In genomic region chr16:16037521-16037920, GRCh38 we compare ENCODE assay signal across 19 cellular contexts.
DNase-seq lines count a peak whose midpoint lies in the region; ATAC-seq and TF ChIP-seq lines count a peak whose summit lies in the region.
"Had no signal": no experiment of that assay in that cellular context is flagged by ENCODE, and none has a peak within 500 bp of the region (broad histone marks: within the 10 kb centered on the region; RNA-seq: fewer than 3 reads in every experiment).

No MANE protein-coding gene starts in this region.

- intact Hi-C loops in OCI-LY7 (cut with micrococcal nuclease; ENCODE audit: unreplicated experiment): no loop called here

- H3K9me3 ChIP-seq in CD4-positive, CD25-positive, alpha-beta regulatory T cell (ENCODE audit: control insufficient read depth in 2 of 2, low read length in 2 of 2): no peaks in the 10 kb centered on the region
- no peaks in the 10 kb centered on the region for H3K9me3 ChIP-seq in OCI-LY3 (ENCODE audit: insufficient read depth, low read length)
- H3K9me3 ChIP-seq in OCI-LY7 (ENCODE audit: low read length): no peaks in the 10 kb centered on the region
- H3K9me3 ChIP-seq: A549; BE2C; BLaER1 treated with 17β-estradiol and CSF1 and Interleukin-3, amounts not matched to agents 10 nM and 100 nM; Caco-2 had no signal

- H3K36me3 Mint-ChIP-seq in CD4-positive, CD25-positive, alpha-beta regulatory T cell: peaks cover 48% of the 10 kb centered on the region
- H3K36me3 Mint-ChIP-seq in memory B cell: peaks cover 21% of the 10 kb centered on the region
- H3K36me3 Mint-ChIP-seq in stimulated activated naive B cell treated with anti-CD40 and anti-IgM and Interleukin-4, amounts not matched to agents 10 μg/mL and 1 μg/mL and 100 μg/mL, for 72 hours: peaks cover 47 to 62% of the 10 kb centered on the region in 2 donors

- no TSS peak for BruUV-seq in OCI-LY7 (replicated peaks; lab: Mats Ljungman, UMichigan)

- H3K9me3 Mint-ChIP-seq in CD4-positive, CD25-positive, alpha-beta regulatory T cell: peaks cover 0 to 3% (median 0%) of the 10 kb centered on the region in 7 donors
- no peaks in the 10 kb centered on the region for H3K9me3 Mint-ChIP-seq in memory B cell
- peaks cover 0 to 2% of the 10 kb centered on the region in 2 donors for H3K9me3 Mint-ChIP-seq in stimulated activated naive B cell treated with anti-CD40 and anti-IgM and Interleukin-4, amounts not matched to agents 10 μg/mL and 1 μg/mL and 100 μg/mL, for 72 hours
- H3K9me3 Mint-ChIP-seq: CD8-positive, alpha-beta T cell had no signal

- H3K79me2 ChIP-seq in OCI-LY3 (ENCODE audit: low read length): peaks cover 26% of the 10 kb centered on the region
- no peaks in the 10 kb centered on the region for H3K79me2 ChIP-seq in OCI-LY7 (ENCODE audit: insufficient read depth, low read depth, low read length)

- no peak for DNase-seq in CD4-positive, CD25-positive, alpha-beta regulatory T cell
- no peak for DNase-seq in memory B cell (ENCODE audit: low spot score in 2 of 2)
- no peak for DNase-seq in stimulated activated naive B cell treated with anti-CD40 and anti-IgM and Interleukin-4, amounts not matched to agents 10 μg/mL and 1 μg/mL and 100 μg/mL, for 72 hours
- no peak for DNase-seq in OCI-LY7 (ENCODE audit: low spot score)
- no peak for DNase-seq in epidermal melanocyte (ENCODE audit: insufficient read length, low spot score)
- DNase-seq in GM03348 (ENCODE audit: low spot score): no peak
- DNase-seq: 8988T; ACHN; AML-193; BE2C; Caco-2; CD8-positive, alpha-beta T cell; DMS153; DND-41; H7; HCEC 1CT had no signal

- H3K4me2 ChIP-seq in OCI-LY3 (ENCODE audit: low read length): no peak overlapping the region
- no peak overlapping the region for H3K4me2 ChIP-seq in OCI-LY7 (ENCODE audit: low read length)
- H3K4me2 ChIP-seq: A549 had no signal

- ATAC-seq in CD4-positive, CD25-positive, alpha-beta regulatory T cell (ENCODE audit: low read depth in 2 of 2): no peak
- no peak for ATAC-seq in memory B cell (ENCODE audit: low read depth)
- peak; percentile 50 to 65 for ATAC-seq in stimulated activated naive B cell treated with anti-CD40 and anti-IgM and Interleukin-4, amounts not matched to agents 10 μg/mL and 1 μg/mL and 100 μg/mL, for 72 hours (replicated peaks)
- ATAC-seq: A549; CD8-positive, alpha-beta T cell had no signal

- H3K27me3 Mint-ChIP-seq in CD4-positive, CD25-positive, alpha-beta regulatory T cell: no peaks in the 10 kb centered on the region
- no peaks in the 10 kb centered on the region for H3K27me3 Mint-ChIP-seq in memory B cell
- no peaks in the 10 kb centered on the region for H3K27me3 Mint-ChIP-seq in stimulated activated naive B cell treated with anti-CD40 and anti-IgM and Interleukin-4, amounts not matched to agents 10 μg/mL and 1 μg/mL and 100 μg/mL, for 72 hours

- no peak overlapping the region for H2AFZ ChIP-seq in OCI-LY3 (ENCODE audit: low read depth, low read length)
- no peak overlapping the region for H2AFZ ChIP-seq in OCI-LY7 (ENCODE audit: low read length)

- H3K4me3 Mint-ChIP-seq in CD4-positive, CD25-positive, alpha-beta regulatory T cell: peak overlapping the region in 1 of 4 donors; percentile 30
- no peak overlapping the region for H3K4me3 Mint-ChIP-seq in memory B cell
- H3K4me3 Mint-ChIP-seq in stimulated activated naive B cell treated with anti-CD40 and anti-IgM and Interleukin-4, amounts not matched to agents 10 μg/mL and 1 μg/mL and 100 μg/mL, for 72 hours: no peak overlapping the region
- H3K4me3 Mint-ChIP-seq: CD8-positive, alpha-beta T cell had no signal

- no peak overlapping the region for H3K4me3 ChIP-seq in CD4-positive, CD25-positive, alpha-beta regulatory T cell (ENCODE audit: low read depth, low read length)
- no peak overlapping the region for H3K4me3 ChIP-seq in OCI-LY3 (ENCODE audit: low read length)
- no peak overlapping the region for H3K4me3 ChIP-seq in OCI-LY7 (ENCODE audit: low read depth, low read length, poor library complexity, severe bottlenecking)
- H3K4me3 ChIP-seq: A549; BLaER1 treated with 17β-estradiol and CSF1 and Interleukin-3, amounts not matched to agents 10 nM and 100 nM had no signal

- no peak overlapping the region for H3K27ac ChIP-seq in CD4-positive, CD25-positive, alpha-beta regulatory T cell (ENCODE audit: insufficient read depth, low read length, poor library complexity, severe bottlenecking)
- H3K27ac ChIP-seq in OCI-LY3 (ENCODE audit: low read length): peak overlapping the region; percentile 22
- H3K27ac ChIP-seq in OCI-LY7 (ENCODE audit: low read depth, low read length, poor library complexity, severe bottlenecking): no peak overlapping the region
- H3K27ac ChIP-seq: A549; BLaER1 treated with 17β-estradiol and CSF1 and Interleukin-3, amounts not matched to agents 10 nM and 100 nM had no signal

- POLR2A ChIA-PET in OCI-LY7 (lab: Charles Lee): no interaction called here

- peak overlapping the region in 2 of 3 donors; percentile 75 to 84 for H3K27ac Mint-ChIP-seq in CD4-positive, CD25-positive, alpha-beta regulatory T cell
- peak overlapping the region; percentile 2 for H3K27ac Mint-ChIP-seq in memory B cell
- peak overlapping the region; percentile 0 for H3K27ac Mint-ChIP-seq in stimulated activated naive B cell treated with anti-CD40 and anti-IgM and Interleukin-4, amounts not matched to agents 10 μg/mL and 1 μg/mL and 100 μg/mL, for 72 hours
- H3K27ac Mint-ChIP-seq: CD8-positive, alpha-beta T cell had no signal

- H3K9me2 ChIP-seq in OCI-LY7 (ENCODE audit: insufficient read depth, low read length): no peaks in the 10 kb centered on the region

- peaks cover 37% of the 10 kb centered on the region for H3K36me3 ChIP-seq in CD4-positive, CD25-positive, alpha-beta regulatory T cell (ENCODE audit: control insufficient read depth, insufficient read depth, low read length)
- H3K36me3 ChIP-seq in OCI-LY3 (replicated peaks; ENCODE audit: low read depth, low read length): peaks cover 53% of the 10 kb centered on the region
- peaks cover 91% of the 10 kb centered on the region for H3K36me3 ChIP-seq in OCI-LY7 (ENCODE audit: insufficient read depth, low read length)

- H3K27me3 ChIP-seq in CD4-positive, CD25-positive, alpha-beta regulatory T cell (ENCODE audit: control insufficient read depth, insufficient read depth, low read length): no peaks in the 10 kb centered on the region
- no peaks in the 10 kb centered on the region for H3K27me3 ChIP-seq in OCI-LY3 (ENCODE audit: low read depth, low read length)
- H3K27me3 ChIP-seq: BE2C; BLaER1 treated with 17β-estradiol and CSF1 and Interleukin-3, amounts not matched to agents 10 nM and 100 nM had no signal

- CTCF ChIA-PET in OCI-LY7 (lab: Charles Lee; ENCODE audit: unreplicated experiment): no interaction called here

- TF ChIP-seq CTCF in OCI-LY3 (IDR thresholded peaks at IDR 0.05; ENCODE audit: low read depth, low read length) (no peak), OCI-LY7 (conservative IDR thresholded peaks at IDR 0.05; ENCODE audit: low read length) (no peak)

- peaks cover 56% of the 10 kb centered on the region for H3K4me1 ChIP-seq in CD4-positive, CD25-positive, alpha-beta regulatory T cell (ENCODE audit: control insufficient read depth, insufficient read depth, low read length, poor library complexity, severe bottlenecking)
- H3K4me1 ChIP-seq in OCI-LY3 (ENCODE audit: low read length) (peaks cover 20% of the 10 kb centered on the region), OCI-LY7 (ENCODE audit: insufficient read depth, low read length, poor library complexity, severe bottlenecking) (peaks cover 29% of the 10 kb centered on the region)
- H3K4me1 ChIP-seq: BE2C, Caco-2 had no signal

- peaks cover 19 to 64% (median 43%) of the 10 kb centered on the region in 4 donors for H3K4me1 Mint-ChIP-seq in CD4-positive, CD25-positive, alpha-beta regulatory T cell
- peaks cover 24% of the 10 kb centered on the region for H3K4me1 Mint-ChIP-seq in memory B cell
- peaks cover 20 to 39% of the 10 kb centered on the region in 2 donors for H3K4me1 Mint-ChIP-seq in stimulated activated naive B cell treated with anti-CD40 and anti-IgM and Interleukin-4, amounts not matched to agents 10 μg/mL and 1 μg/mL and 100 μg/mL, for 72 hours

- peaks cover 3% of the 10 kb centered on the region; the same call in 1 of the 2 replicates for H4K20me1 ChIP-seq in OCI-LY3 (ENCODE audit: insufficient read depth, low read length)
- no peaks in the 10 kb centered on the region for H4K20me1 ChIP-seq in OCI-LY7 (ENCODE audit: insufficient read depth, low read length)

- H3K9ac ChIP-seq in OCI-LY3 (ENCODE audit: low read length): no peak overlapping the region
- H3K9ac ChIP-seq: BLaER1 treated with 17β-estradiol and CSF1 and Interleukin-3, amounts not matched to agents 10 nM and 100 nM had no signal

Comparison
In these comparisons a context has a peak if more than half of its experiments do, and no peak if none do; other contexts are left out.
1. ATAC-seq: peak in stimulated activated naive B cell treated with anti-CD40 and anti-IgM and Interleukin-4, amounts not matched to agents 10 μg/mL and 1 μg/mL and 100 μg/mL, for 72 hours (2 of 2); none in CD4-positive, CD25-positive, alpha-beta regulatory T cell (0 of 2) and memory B cell (single experiment).
2. H3K27ac Mint-ChIP-seq: peak in every context shown above with its lines; median percentile 80 in CD4-positive, CD25-positive, alpha-beta regulatory T cell; 2 in memory B cell; 0 in stimulated activated naive B cell treated with anti-CD40 and anti-IgM and Interleukin-4, amounts not matched to agents 10 μg/mL and 1 μg/mL and 100 μg/mL, for 72 hours.